In the genomic region with DNA sequence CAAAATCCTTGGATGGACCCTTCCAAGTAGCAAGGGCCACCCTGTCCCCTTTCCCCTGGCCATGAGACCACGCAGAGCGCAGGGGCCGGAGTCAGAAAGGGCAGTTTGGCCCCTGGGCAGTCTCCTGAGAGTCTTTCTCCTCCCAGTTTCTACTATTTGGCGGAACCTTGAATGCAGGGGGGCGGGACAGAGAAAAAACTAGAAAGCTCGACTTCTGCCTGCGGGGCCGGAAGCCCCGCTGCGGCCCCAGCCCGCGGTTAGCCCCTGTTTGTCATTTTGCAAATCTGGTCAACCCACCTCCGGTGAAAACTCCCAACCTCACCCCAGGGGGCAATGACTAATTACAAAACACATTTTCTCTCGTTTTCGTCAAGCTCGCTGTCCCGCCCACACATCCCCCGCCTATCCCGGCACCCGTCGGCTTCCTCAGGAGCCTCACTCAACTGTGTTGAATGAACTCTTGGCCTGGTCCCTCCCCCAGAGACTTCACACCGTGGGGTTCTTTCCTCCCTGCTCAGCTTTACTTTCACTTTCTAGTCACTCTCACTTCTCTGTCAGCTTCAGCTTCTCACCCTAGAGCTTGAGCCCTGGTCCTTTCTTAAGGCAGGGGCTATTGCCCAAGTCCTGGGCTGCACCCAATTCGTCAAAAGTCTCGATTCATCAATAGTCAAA, we compare ENCODE assay signal across 1 cellular context.
TF ChIP-seq lines count a peak whose summit lies in the region.

No MANE protein-coding gene starts in this region.

TF ChIP-seq in HEK293, 187 proteins besides CTCF, POLR2A, EP300 and RAD21 (continued from another document and continues in another):
- TF ChIP-seq, protein P1, sequence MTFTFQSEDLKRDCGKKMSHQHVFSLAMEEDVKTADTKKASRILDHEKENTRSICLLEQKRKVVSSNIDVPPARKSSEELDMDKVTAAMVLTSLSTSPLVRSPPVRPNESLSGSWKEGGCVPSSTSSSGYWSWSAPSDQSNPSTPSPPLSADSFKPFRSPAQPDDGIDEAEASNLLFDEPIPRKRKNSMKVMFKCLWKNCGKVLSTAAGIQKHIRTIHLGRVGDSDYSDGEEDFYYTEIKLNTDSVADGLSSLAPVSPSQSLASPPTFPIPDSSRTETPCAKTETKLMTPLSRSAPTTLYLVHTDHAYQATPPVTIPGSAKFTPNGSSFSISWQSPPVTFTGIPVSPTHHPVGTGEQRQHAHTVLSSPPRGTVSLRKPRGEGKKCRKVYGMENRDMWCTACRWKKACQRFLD (tag by site-specific recombination; IDR thresholded peaks at IDR 0.05): no peak
- TF ChIP-seq ZNF335 (tag by site-specific recombination; conservative IDR thresholded peaks at IDR 0.05) (peak; percentile 80), ZFP41 (tag by site-specific recombination; IDR thresholded peaks at IDR 0.05; ENCODE audit: borderline replicate concordance) (no peak), ZNF223 (tag by site-specific recombination; IDR thresholded peaks at IDR 0.05) (no peak), ZNF514 (tag by site-specific recombination; IDR thresholded peaks at IDR 0.05) (no peak), ZNF48 (tag by site-specific recombination; IDR thresholded peaks at IDR 0.05) (no peak), ZNF302 (tag by site-specific recombination; IDR thresholded peaks at IDR 0.05; ENCODE audit: low read depth) (no peak), ZFP3 (tag by site-specific recombination; IDR thresholded peaks at IDR 0.05; ENCODE audit: low read depth) (no peak), ZNF133 (tag by site-specific recombination; IDR thresholded peaks at IDR 0.05) (no peak), ZNF768 (tag by site-specific recombination; IDR thresholded peaks at IDR 0.05) (no peak), TRIM28 (IDR thresholded peaks at IDR 0.05; ENCODE audit: borderline replicate concordance, low read length) (0 out of 2 replicates have a peak, but pooled peaks have one; percentile 29), ZNF701 (tag by site-specific recombination; IDR thresholded peaks at IDR 0.05) (no peak), ZNF629 (tag by site-specific recombination; IDR thresholded peaks at IDR 0.05) (peak; percentile 75), ZBTB1 (tag by site-specific recombination; IDR thresholded peaks at IDR 0.05) (no peak), ZNF707 (tag by site-specific recombination; IDR thresholded peaks at IDR 0.05) (no peak), ZNF211 (tag by site-specific recombination; IDR thresholded peaks at IDR 0.05; ENCODE audit: low read depth) (no peak), ZNF561 (tag by site-specific recombination; IDR thresholded peaks at IDR 0.05; ENCODE audit: borderline replicate concordance) (no peak; the same call in 1 of the 2 replicates), IKZF3 (tag by site-specific recombination; IDR thresholded peaks at IDR 0.05) (no peak), KLF1 (tag by site-specific recombination; IDR thresholded peaks at IDR 0.05) (no peak), ZNF423 (tag by site-specific recombination; IDR thresholded peaks at IDR 0.05) (0 out of 2 replicates have a peak, but pooled peaks have one; percentile 12), ZNF76 (tag by site-specific recombination; IDR thresholded peaks at IDR 0.05; ENCODE audit: borderline replicate concordance, low read depth) (no peak), ZNF837 (tag by site-specific recombination; IDR thresholded peaks at IDR 0.05) (no peak), ZNF239 (tag by site-specific recombination; IDR thresholded peaks at IDR 0.05) (no peak), ZNF37A (tag by site-specific recombination; IDR thresholded peaks at IDR 0.05) (no peak), PRDM1 (tag by site-specific recombination; IDR thresholded peaks at IDR 0.05) (peak; percentile 89), ZNF510 (tag by site-specific recombination; IDR thresholded peaks at IDR 0.05; ENCODE audit: insufficient replicate concordance) (no peak), MEIS1 (CRISPR knock-in tag; IDR thresholded peaks at IDR 0.05; ENCODE audit: borderline replicate concordance) (no peak), OSR2 (tag by site-specific recombination; IDR thresholded peaks at IDR 0.05) (peak; percentile 99), RBAK (tag by site-specific recombination; IDR thresholded peaks at IDR 0.05) (no peak), GLIS1 (tag by site-specific recombination; IDR thresholded peaks at IDR 0.05) (peak; percentile 89), KLF16 (tag by site-specific recombination; IDR thresholded peaks at IDR 0.05) (peak; percentile 23; the same call in 1 of the 2 replicates), ZNF391 (tag by site-specific recombination; IDR thresholded peaks at IDR 0.05; ENCODE audit: borderline replicate concordance, low read depth) (no peak), ZNF175 (tag by site-specific recombination; IDR thresholded peaks at IDR 0.05) (no peak), ZNF785 (tag by site-specific recombination; IDR thresholded peaks at IDR 0.05) (no peak)
- TF ChIP-seq, protein P2, sequence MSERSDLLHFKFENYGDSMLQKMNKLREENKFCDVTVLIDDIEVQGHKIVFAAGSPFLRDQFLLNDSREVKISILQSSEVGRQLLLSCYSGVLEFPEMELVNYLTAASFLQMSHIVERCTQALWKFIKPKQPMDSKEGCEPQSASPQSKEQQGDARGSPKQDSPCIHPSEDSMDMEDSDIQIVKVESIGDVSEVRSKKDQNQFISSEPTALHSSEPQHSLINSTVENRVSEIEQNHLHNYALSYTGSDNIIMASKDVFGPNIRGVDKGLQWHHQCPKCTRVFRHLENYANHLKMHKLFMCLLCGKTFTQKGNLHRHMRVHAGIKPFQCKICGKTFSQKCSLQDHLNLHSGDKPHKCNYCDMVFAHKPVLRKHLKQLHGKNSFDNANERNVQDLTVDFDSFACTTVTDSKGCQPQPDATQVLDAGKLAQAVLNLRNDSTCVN (tag by site-specific recombination; optimal IDR thresholded peaks at IDR 0.05): no peak
- TF ChIP-seq, protein P3, sequence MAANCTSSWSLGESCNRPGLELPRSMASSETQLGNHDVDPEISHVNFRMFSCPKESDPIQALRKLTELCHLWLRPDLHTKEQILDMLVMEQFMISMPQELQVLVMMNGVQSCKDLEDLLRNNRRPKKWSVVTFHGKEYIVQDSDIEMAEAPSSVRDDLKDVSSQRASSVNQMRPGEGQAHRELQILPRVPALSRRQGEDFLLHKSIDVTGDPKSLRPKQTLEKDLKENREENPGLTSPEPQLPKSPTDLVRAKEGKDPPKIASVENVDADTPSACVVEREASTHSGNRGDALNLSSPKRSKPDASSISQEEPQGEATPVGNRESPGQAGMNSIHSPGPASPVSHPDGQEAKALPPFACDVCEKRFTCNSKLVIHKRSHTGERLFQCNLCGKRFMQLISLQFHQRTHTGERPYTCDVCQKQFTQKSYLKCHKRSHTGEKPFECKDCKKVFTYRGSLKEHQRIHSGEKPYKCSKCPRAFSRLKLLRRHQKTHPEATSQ (tag by site-specific recombination; IDR thresholded peaks at IDR 0.05): no peak
- TF ChIP-seq, protein P4, sequence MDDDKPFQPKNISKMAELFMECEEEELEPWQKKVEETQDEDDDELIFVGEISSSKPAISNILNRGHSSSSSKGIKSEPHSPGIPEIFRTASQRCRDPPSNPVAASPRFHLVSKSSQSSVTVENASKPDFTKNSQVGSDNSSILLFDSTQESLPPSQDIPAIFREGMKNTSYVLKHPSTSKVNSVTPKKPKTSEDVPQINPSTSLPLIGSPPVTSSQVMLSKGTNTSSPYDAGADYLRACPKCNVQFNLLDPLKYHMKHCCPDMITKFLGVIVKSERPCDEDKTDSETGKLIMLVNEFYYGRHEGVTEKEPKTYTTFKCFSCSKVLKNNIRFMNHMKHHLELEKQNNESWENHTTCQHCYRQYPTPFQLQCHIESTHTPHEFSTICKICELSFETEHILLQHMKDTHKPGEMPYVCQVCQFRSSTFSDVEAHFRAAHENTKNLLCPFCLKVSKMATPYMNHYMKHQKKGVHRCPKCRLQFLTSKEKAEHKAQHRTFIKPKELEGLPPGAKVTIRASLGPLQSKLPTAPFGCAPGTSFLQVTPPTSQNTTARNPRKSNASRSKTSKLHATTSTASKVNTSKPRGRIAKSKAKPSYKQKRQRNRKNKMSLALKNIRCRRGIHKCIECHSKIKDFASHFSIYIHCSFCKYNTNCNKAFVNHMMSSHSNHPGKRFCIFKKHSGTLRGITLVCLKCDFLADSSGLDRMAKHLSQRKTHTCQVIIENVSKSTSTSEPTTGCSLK (tag by site-specific recombination; IDR thresholded peaks at IDR 0.05): no peak
- TF ChIP-seq, protein P5, sequence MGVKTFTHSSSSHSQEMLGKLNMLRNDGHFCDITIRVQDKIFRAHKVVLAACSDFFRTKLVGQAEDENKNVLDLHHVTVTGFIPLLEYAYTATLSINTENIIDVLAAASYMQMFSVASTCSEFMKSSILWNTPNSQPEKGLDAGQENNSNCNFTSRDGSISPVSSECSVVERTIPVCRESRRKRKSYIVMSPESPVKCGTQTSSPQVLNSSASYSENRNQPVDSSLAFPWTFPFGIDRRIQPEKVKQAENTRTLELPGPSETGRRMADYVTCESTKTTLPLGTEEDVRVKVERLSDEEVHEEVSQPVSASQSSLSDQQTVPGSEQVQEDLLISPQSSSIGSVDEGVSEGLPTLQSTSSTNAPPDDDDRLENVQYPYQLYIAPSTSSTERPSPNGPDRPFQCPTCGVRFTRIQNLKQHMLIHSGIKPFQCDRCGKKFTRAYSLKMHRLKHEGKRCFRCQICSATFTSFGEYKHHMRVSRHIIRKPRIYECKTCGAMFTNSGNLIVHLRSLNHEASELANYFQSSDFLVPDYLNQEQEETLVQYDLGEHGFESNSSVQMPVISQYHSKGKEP (tag by site-specific recombination; IDR thresholded peaks at IDR 0.05): no peak
- TF ChIP-seq, protein P6, sequence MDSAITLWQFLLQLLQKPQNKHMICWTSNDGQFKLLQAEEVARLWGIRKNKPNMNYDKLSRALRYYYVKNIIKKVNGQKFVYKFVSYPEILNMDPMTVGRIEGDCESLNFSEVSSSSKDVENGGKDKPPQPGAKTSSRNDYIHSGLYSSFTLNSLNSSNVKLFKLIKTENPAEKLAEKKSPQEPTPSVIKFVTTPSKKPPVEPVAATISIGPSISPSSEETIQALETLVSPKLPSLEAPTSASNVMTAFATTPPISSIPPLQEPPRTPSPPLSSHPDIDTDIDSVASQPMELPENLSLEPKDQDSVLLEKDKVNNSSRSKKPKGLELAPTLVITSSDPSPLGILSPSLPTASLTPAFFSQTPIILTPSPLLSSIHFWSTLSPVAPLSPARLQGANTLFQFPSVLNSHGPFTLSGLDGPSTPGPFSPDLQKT (IDR thresholded peaks at IDR 0.05; ENCODE audit: borderline replicate concordance, low read depth, low read length): no peak
- TF ChIP-seq, protein P7, sequence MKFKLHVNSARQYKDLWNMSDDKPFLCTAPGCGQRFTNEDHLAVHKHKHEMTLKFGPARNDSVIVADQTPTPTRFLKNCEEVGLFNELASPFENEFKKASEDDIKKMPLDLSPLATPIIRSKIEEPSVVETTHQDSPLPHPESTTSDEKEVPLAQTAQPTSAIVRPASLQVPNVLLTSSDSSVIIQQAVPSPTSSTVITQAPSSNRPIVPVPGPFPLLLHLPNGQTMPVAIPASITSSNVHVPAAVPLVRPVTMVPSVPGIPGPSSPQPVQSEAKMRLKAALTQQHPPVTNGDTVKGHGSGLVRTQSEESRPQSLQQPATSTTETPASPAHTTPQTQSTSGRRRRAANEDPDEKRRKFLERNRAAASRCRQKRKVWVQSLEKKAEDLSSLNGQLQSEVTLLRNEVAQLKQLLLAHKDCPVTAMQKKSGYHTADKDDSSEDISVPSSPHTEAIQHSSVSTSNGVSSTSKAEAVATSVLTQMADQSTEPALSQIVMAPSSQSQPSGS (tag by site-specific recombination; IDR thresholded peaks at IDR 0.05; ENCODE audit: low read depth): no peak
- TF ChIP-seq, protein P8, sequence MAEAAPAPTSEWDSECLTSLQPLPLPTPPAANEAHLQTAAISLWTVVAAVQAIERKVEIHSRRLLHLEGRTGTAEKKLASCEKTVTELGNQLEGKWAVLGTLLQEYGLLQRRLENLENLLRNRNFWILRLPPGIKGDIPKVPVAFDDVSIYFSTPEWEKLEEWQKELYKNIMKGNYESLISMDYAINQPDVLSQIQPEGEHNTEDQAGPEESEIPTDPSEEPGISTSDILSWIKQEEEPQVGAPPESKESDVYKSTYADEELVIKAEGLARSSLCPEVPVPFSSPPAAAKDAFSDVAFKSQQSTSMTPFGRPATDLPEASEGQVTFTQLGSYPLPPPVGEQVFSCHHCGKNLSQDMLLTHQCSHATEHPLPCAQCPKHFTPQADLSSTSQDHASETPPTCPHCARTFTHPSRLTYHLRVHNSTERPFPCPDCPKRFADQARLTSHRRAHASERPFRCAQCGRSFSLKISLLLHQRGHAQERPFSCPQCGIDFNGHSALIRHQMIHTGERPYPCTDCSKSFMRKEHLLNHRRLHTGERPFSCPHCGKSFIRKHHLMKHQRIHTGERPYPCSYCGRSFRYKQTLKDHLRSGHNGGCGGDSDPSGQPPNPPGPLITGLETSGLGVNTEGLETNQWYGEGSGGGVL (tag by site-specific recombination; IDR thresholded peaks at IDR 0.05): peak; percentile 78
- TF ChIP-seq, protein P9, sequence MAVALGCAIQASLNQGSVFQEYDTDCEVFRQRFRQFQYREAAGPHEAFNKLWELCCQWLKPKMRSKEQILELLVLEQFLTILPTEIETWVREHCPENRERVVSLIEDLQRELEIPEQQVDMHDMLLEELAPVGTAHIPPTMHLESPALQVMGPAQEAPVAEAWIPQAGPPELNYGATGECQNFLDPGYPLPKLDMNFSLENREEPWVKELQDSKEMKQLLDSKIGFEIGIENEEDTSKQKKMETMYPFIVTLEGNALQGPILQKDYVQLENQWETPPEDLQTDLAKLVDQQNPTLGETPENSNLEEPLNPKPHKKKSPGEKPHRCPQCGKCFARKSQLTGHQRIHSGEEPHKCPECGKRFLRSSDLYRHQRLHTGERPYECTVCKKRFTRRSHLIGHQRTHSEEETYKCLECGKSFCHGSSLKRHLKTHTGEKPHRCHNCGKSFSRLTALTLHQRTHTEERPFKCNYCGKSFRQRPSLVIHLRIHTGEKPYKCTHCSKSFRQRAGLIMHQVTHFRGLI (tag by site-specific recombination; IDR thresholded peaks at IDR 0.05): no peak
- TF ChIP-seq, protein P10, sequence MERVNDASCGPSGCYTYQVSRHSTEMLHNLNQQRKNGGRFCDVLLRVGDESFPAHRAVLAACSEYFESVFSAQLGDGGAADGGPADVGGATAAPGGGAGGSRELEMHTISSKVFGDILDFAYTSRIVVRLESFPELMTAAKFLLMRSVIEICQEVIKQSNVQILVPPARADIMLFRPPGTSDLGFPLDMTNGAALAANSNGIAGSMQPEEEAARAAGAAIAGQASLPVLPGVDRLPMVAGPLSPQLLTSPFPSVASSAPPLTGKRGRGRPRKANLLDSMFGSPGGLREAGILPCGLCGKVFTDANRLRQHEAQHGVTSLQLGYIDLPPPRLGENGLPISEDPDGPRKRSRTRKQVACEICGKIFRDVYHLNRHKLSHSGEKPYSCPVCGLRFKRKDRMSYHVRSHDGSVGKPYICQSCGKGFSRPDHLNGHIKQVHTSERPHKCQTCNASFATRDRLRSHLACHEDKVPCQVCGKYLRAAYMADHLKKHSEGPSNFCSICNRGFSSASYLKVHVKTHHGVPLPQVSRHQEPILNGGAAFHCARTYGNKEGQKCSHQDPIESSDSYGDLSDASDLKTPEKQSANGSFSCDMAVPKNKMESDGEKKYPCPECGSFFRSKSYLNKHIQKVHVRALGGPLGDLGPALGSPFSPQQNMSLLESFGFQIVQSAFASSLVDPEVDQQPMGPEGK (tag by site-specific recombination; IDR thresholded peaks at IDR 0.05): peak; percentile 53
- TF ChIP-seq, protein P11, sequence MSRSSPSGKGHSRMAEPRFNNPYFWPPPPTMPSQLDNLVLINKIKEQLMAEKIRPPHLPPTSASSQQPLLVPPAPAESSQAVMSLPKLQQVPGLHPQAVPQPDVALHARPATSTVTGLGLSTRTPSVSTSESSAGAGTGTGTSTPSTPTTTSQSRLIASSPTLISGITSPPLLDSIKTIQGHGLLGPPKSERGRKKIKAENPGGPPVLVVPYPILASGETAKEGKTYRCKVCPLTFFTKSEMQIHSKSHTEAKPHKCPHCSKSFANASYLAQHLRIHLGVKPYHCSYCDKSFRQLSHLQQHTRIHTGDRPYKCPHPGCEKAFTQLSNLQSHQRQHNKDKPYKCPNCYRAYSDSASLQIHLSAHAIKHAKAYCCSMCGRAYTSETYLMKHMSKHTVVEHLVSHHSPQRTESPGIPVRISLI (tag by site-specific recombination; IDR thresholded peaks at IDR 0.05): no peak
